10 cellular contexts compared by ENCODE assay signal in the genomic region with DNA sequence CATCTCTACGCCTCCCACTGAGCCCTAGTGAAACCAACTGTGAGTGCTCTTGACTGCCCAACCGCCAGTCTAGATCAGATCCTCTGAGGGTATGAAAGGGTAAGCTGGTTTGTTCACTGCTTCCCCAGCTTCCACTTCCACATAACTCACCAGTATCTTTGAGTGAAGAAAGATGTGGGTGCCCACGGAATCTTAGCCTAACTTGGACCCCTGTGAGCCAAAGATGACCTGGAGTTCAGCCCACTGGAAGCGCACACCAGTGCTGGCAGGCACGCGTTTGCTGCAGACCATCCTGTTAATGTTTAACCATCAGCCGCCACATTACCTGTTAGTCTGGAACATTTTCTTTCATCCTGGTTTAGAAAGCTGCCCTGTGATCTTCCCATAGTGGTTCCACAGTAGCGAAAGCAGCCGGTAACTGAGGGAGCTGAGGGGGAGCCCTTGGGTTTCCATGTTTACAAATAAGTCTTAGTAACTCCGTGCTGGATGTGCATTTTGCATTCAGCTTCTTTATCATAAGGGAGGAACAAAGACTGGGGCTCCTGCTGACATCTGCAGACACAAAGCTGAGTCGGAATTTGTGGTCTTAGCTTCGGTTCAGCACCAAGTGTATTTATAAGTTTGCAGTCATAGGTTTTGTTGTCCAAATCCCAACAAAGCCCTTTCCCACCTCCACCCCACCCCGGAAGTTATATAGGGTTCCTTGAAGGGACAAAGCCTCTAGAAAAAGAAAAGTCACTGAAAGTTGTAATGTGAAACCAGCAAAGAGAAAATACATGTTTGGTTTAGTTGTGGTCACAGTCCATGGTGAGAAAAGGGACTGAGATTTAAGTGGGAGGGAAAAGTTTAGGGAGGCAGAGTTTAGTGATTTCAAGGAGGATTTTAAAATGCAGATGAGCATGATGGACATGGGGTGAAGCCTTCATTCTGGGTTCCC.
DNase-seq lines count a peak whose midpoint lies in the region; ATAC-seq, FAIRE-seq and TF ChIP-seq lines count a peak whose summit lies in the region.
"Had no signal": no experiment of that assay in that cellular context is flagged by ENCODE, and none has a peak within 500 bp of the region (broad histone marks: within the 10 kb centered on the region; RNA-seq: fewer than 3 reads in every experiment).

No MANE protein-coding gene starts in this region.

- intact Hi-C loops in Calu3 (cut with micrococcal nuclease; ENCODE audit: unreplicated experiment): loop anchor here (5.0 to 10.0 kb wide), 5 partner anchors 97 to 565 kb away; no protein-coding TSS in a partner anchor
- intact Hi-C loops in esophagus squamous epithelium (cut with DNase I): loop anchor here (10.0 kb wide), 1 partner anchor 557 kb away; no protein-coding TSS in a partner anchor
- intact Hi-C loops in pancreas (cut with DNase I): loop anchor here in 2 of 3 donors (5.0 to 10.0 kb wide), 2 partner anchors 515 to 527 kb away; no protein-coding TSS in a partner anchor

- H3K9me3 Mint-ChIP-seq in Calu3 (ENCODE audit: low read depth, unreplicated experiment): no peaks in the 10 kb centered on the region

- H3K27me3 Mint-ChIP-seq in Calu3 (ENCODE audit: unreplicated experiment): no peaks in the 10 kb centered on the region

- H3K4me3 Mint-ChIP-seq in Calu3 (ENCODE audit: low read depth, unreplicated experiment): peak overlapping the region; percentile 43

- H3K27ac Mint-ChIP-seq in Calu3 (ENCODE audit: unreplicated experiment): peak overlapping the region; percentile 65

- FAIRE-seq in pancreas (lab: Jason Lieb, UNC): no peak

- DNase-seq in Calu3: peak; percentile 54
- DNase-seq in NCI-H526 treated with DMSO at 0.1 percent for 48 hours (lab: John Stamatoyannopoulos, UW): peak; percentile 66
- no peak for DNase-seq in esophagus squamous epithelium (lab: John Stamatoyannopoulos, UW)
- DNase-seq in pancreas: peak in 3 of 6 donors; percentile 65 to 81 (median 73)
- DNase-seq in NCI-H2107 treated with DMSO at 0.1 percent for 48 hours (lab: John Stamatoyannopoulos, UW; ENCODE audit: unreplicated experiment): no peak
- DNase-seq: GOT3, occipital lobe had no signal

- ATAC-seq in pancreas (peak; percentile 45 to 77 (median 68)), HG03175 (IDR thresholded peaks at IDR 0.05; ENCODE audit: unreplicated experiment) (no peak), HG03108 (IDR thresholded peaks at IDR 0.05; ENCODE audit: unreplicated experiment) (no peak), GM21576 (IDR thresholded peaks at IDR 0.05; ENCODE audit: unreplicated experiment) (no peak)

- peaks cover 46% of the 10 kb centered on the region for H3K4me1 Mint-ChIP-seq in Calu3 (ENCODE audit: low read depth, unreplicated experiment)

- CTCF ChIA-PET in Calu3 (lab: Charles Lee): interaction anchor here (0.6 to 1.6 kb wide), 6 partner anchors 20 to 545 kb away, joined by 3 to 6 read pairs (median 3); no protein-coding TSS in a partner anchor

- H3K4me3 ChIP-seq in esophagus squamous epithelium: no peak overlapping the region
- no peak overlapping the region for H3K4me3 ChIP-seq in pancreas

- TF ChIP-seq CTCF in Calu3 (IDR thresholded peaks at IDR 0.05; ENCODE audit: unreplicated experiment): no peak
- no peak for TF ChIP-seq CTCF in esophagus squamous epithelium (IDR thresholded peaks at IDR 0.05)
- TF ChIP-seq CTCF in pancreas (IDR thresholded peaks at IDR 0.05): no peak

- H3K4me1 ChIP-seq in esophagus squamous epithelium (peaks cover 11 to 64% (median 22%) of the 10 kb centered on the region in 3 donors), pancreas (peaks cover 59 to 65% (median 62%) of the 10 kb centered on the region in 3 donors)

- H3K27ac ChIP-seq in esophagus squamous epithelium (peak overlapping the region; percentile 53 to 80 (median 70)), pancreas (peak overlapping the region; percentile 59 to 93 (median 75))

- H3K36me3 ChIP-seq in esophagus squamous epithelium (peaks cover 12 to 68% (median 17%) of the 10 kb centered on the region in 3 donors), pancreas (peaks cover 0 to 10% (median 8%) of the 10 kb centered on the region in 3 donors)

- H3K36me3 Mint-ChIP-seq in Calu3 (ENCODE audit: insufficient read depth, unreplicated experiment): peaks cover 30% of the 10 kb centered on the region

- H3K27me3 ChIP-seq in esophagus squamous epithelium (no peaks in the 10 kb centered on the region), pancreas (no peaks in the 10 kb centered on the region)

- TF ChIP-seq POLR2A in esophagus squamous epithelium (IDR thresholded peaks at IDR 0.05): no peak

- H3K9me3 ChIP-seq in esophagus squamous epithelium (no peaks in the 10 kb centered on the region), pancreas (no peaks in the 10 kb centered on the region)

- no TSS peak for BruUV-seq in Calu3 (replicated peaks; lab: Mats Ljungman, UMichigan)

- 66 to 70% methylated on average over 12 to 13 of the region's 13 CpGs for WGBS in esophagus squamous epithelium, 2 donors
- 11 to 15% methylated on average over 13 of the region's 13 CpGs for WGBS in pancreas, 2 donors

Comparison
In these comparisons a context has a peak if more than half of its experiments do, and no peak if none do; other contexts are left out.
1. DNase-seq: peak in Calu3 (single experiment) and NCI-H526 treated with DMSO at 0.1 percent for 48 hours (single experiment); none in esophagus squamous epithelium (single experiment) and NCI-H2107 treated with DMSO at 0.1 percent for 48 hours (single experiment).
2. ATAC-seq: peak in pancreas (4 of 4); none in HG03175 (single experiment), HG03108 (single experiment) and GM21576 (single experiment).